ENCODE assay signal across 8 cellular contexts in genomic region chr2:38077431-38077769, GRCh38. TPM values are rescaled to one million over a fixed set of nuclear protein-coding genes. Genes with fewer than 3 reads are reported as not detected.
A peak's percentile ranks its signal among the peaks of the same experiment; 100 is the strongest.
DNase-seq lines count a peak whose midpoint lies in the region; ATAC-seq and TF ChIP-seq lines count a peak whose summit lies in the region.

No MANE protein-coding gene starts in this region.

- H3K23me2 ChIP-seq in H9 (ENCODE audit: insufficient read length, low read depth, low read length, poor library complexity, severe bottlenecking), result peaks cover 21% of the 10 kb centered on the region

- H2AK5ac ChIP-seq in H9 (ENCODE audit: insufficient read length, low read length), result no peak overlapping the region

- H3K18ac ChIP-seq in H9 (ENCODE audit: insufficient read length, low read depth, low read length), result no peak overlapping the region

- WGBS in H9 (ENCODE audit: extremely low coverage, insufficient read length, low lambda C conversion rate), result no CpG with 5 or more reads among the region's 12 CpGs
- WGBS in gastroesophageal sphincter (ENCODE audit: low coverage in 1 of 2), 2 donors, result 33 to 40% methylated on average over 2 to 11 of the region's 12 CpGs

- H2AFZ ChIP-seq in H9 (ENCODE audit: low read length), result no peak overlapping the region

- H4K8ac ChIP-seq in H9 (replicated peaks; ENCODE audit: insufficient read length, low read depth, low read length), result no peak overlapping the region

- peak overlapping the region; percentile 46 for H3K4me2 ChIP-seq in H9 (ENCODE audit: insufficient read depth, insufficient read length, low read length)

- TF ChIP-seq POLR2A in gastroesophageal sphincter (IDR thresholded peaks at IDR 0.05) (no peak), gastrocnemius medialis (IDR thresholded peaks at IDR 0.05) (no peak)

- intact Hi-C loops in gastrocnemius medialis (cut with DNase I; ENCODE audit: low total_unique reads), result loop anchor here (5.0 kb wide), 2 partner anchors 95 to 195 kb away; no protein-coding TSS in a partner anchor

- no peak overlapping the region for H3K9ac ChIP-seq in H9 (ENCODE audit: extremely low read depth, insufficient read length, low read length)

- no peak overlapping the region for H2BK15ac ChIP-seq in H9 (ENCODE audit: low read depth, low read length)

- H3K4me3 Mint-ChIP-seq in H9 (peak overlapping the region; percentile 52 to 75), WTC11 (peak overlapping the region; percentile 61)

- H3K36me3 ChIP-seq in gastroesophageal sphincter (no peaks in the 10 kb centered on the region), gastrocnemius medialis (no peaks in the 10 kb centered on the region)

- H2BK5ac ChIP-seq in H9 (ENCODE audit: insufficient read length, low read length), result no peak overlapping the region

- no peaks in the 10 kb centered on the region for H3K79me1 ChIP-seq in H9 (ENCODE audit: insufficient read depth, low read depth, low read length, poor library complexity, severe bottlenecking)

- H3K27me3 Mint-ChIP-seq in H9 (ENCODE audit: low read depth) (peaks cover 58% of the 10 kb centered on the region), WTC11 (ENCODE audit: low read depth) (peaks cover 64% of the 10 kb centered on the region)

- peaks cover 2% of the 10 kb centered on the region for H4K20me1 ChIP-seq in H9 (ENCODE audit: control insufficient read depth, insufficient read depth, insufficient read length)

- TF ChIP-seq EP300 in gastroesophageal sphincter (IDR thresholded peaks at IDR 0.05), result no peak

- no peak overlapping the region for H3K56ac ChIP-seq in H9 (ENCODE audit: insufficient read length, low read depth, low read length)

- no peak overlapping the region for H4K91ac ChIP-seq in H9 (ENCODE audit: insufficient read length, low read depth, low read length)

- TF ChIP-seq CTCF in H9 (conservative IDR thresholded peaks at IDR 0.05), result no peak
- no peak for TF ChIP-seq CTCF in WTC11 (IDR thresholded peaks at IDR 0.05)
- TF ChIP-seq CTCF in gastroesophageal sphincter (IDR thresholded peaks at IDR 0.05), result no peak
- TF ChIP-seq CTCF in gastrocnemius medialis (IDR thresholded peaks at IDR 0.05 in 4 of 5, conservative IDR thresholded peaks at IDR 0.05 in 1 of 5), result no peak

- DNase-seq in H9 (no peak), WTC11 (ENCODE audit: low spot score) (no peak), gastrocnemius medialis (no peak), NCI-H446 (lab: John Stamatoyannopoulos, UW) (no peak), retina (no peak)

- in situ Hi-C loops in gastrocnemius medialis (cut with MboI; ENCODE audit: low sequenced_read_pairs in 4 of 4), result no loop called here

- H3K4ac ChIP-seq in H9 (ENCODE audit: low read depth, low read length), result no peak overlapping the region

- H2BK12ac ChIP-seq in H9 (ENCODE audit: insufficient read length, low read depth, low read length), result no peak overlapping the region

- CTCF ChIA-PET in WTC11 (lab: Charles Lee), result interaction anchor here (0.5 to 5.4 kb wide), 21 partner anchors 9 to 445 kb away, joined by 3 to 49 read pairs (median 6); partner anchors contain the start of genes ATL2 and RMDN2

- no peaks in the 10 kb centered on the region for H3K79me2 ChIP-seq in H9 (ENCODE audit: insufficient read depth, low read length)

- peak overlapping the region; percentile 40 to 60 for H3K4me3 ChIP-seq in gastroesophageal sphincter
- H3K4me3 ChIP-seq in gastrocnemius medialis, result peak overlapping the region; percentile 59 to 72 (median 66)

- no peak overlapping the region for H2BK20ac ChIP-seq in H9 (ENCODE audit: low read depth, low read length, poor library complexity, severe bottlenecking)

- no peak overlapping the region; a peak in 1 of 7 replicates for H3K27ac Mint-ChIP-seq in H9
- no peak overlapping the region for H3K27ac Mint-ChIP-seq in WTC11

- H3K27ac ChIP-seq in H9 (ENCODE audit: insufficient read length, low read depth, low read length) (no peak overlapping the region), gastroesophageal sphincter (peak overlapping the region; percentile 18 to 90 (median 82)), gastrocnemius medialis (peak overlapping the region; percentile 64 to 75 (median 73))

- H2BK120ac ChIP-seq in H9 (ENCODE audit: low read depth, low read length, poor library complexity, severe bottlenecking), result no peak overlapping the region

- H3K14ac ChIP-seq in H9 (ENCODE audit: insufficient read depth, low read length), result no peak overlapping the region

- H3K36me3 Mint-ChIP-seq in H9 (ENCODE audit: insufficient read depth in 1 of 3, low read depth in 3 of 3) (peaks cover 0 to 6% (median 4%) of the 10 kb centered on the region in 3 experiments; a peak in 2 of 7 replicates), WTC11 (0 out of 2 replicates have a peak, but pooled peaks cover 3% of the 10 kb centered on the region)

- H4K5ac ChIP-seq in H9 (ENCODE audit: insufficient read length, low read depth, low read length), result no peak overlapping the region

- H3K4me1 Mint-ChIP-seq in H9 (peaks cover 61 to 68% of the 10 kb centered on the region in 2 experiments), WTC11 (peaks cover 76% of the 10 kb centered on the region)

- H3K9me3 ChIP-seq in H9 (ENCODE audit: control insufficient read depth, low read depth, low read length) (no peaks in the 10 kb centered on the region), gastroesophageal sphincter (no peaks in the 10 kb centered on the region), gastrocnemius medialis (no peaks in the 10 kb centered on the region)

- H3K9me3 Mint-ChIP-seq in H9 (peaks cover 0 to 5% of the 10 kb centered on the region in 2 experiments; a peak in 4 of 5 replicates), WTC11 (no peaks in the 10 kb centered on the region)

- H3K4me1 ChIP-seq in H9 (ENCODE audit: insufficient read depth, low read length), result peaks cover 15% of the 10 kb centered on the region
- H3K4me1 ChIP-seq in gastroesophageal sphincter, result peaks cover 0 to 51% (median 32%) of the 10 kb centered on the region in 3 donors
- peaks cover 0 to 18% of the 10 kb centered on the region in 2 donors for H3K4me1 ChIP-seq in gastrocnemius medialis

- ATAC-seq in WTC11 (no peak), gastroesophageal sphincter (no peak), gastrocnemius medialis (no peak), GM19395 (IDR thresholded peaks at IDR 0.05; ENCODE audit: unreplicated experiment) (no peak), GM21737 (IDR thresholded peaks at IDR 0.05; ENCODE audit: unreplicated experiment) (no peak)

- peaks cover 36% of the 10 kb centered on the region for H3K27me3 ChIP-seq in H9 (ENCODE audit: insufficient read depth, low read length)
- H3K27me3 ChIP-seq in gastroesophageal sphincter, result peaks cover 61% of the 10 kb centered on the region
- peaks cover 33 to 41% (median 37%) of the 10 kb centered on the region in 3 donors for H3K27me3 ChIP-seq in gastrocnemius medialis

- POLR2A ChIA-PET in WTC11 (lab: Charles Lee), result interaction anchor here (1.2 to 1.3 kb wide), 2 partner anchors 30 to 84 kb away, joined by 3 to 5 read pairs; no protein-coding TSS in a partner anchor

- no peak overlapping the region for H3K23ac ChIP-seq in H9 (ENCODE audit: insufficient read length, low read depth, low read length)

- H3T11ph ChIP-seq in H9 (ENCODE audit: low read length), result no peak overlapping the region

TF ChIP-seq in WTC11, 78 proteins besides CTCF, POLR2A, EP300 and RAD21:
- TF ChIP-seq CBFB (CRISPR knock-in tag; IDR thresholded peaks at IDR 0.05; ENCODE audit: low read depth) (no peak), SOX15 (CRISPR knock-in tag; IDR thresholded peaks at IDR 0.05) (no peak), IRF1 (CRISPR knock-in tag; IDR thresholded peaks at IDR 0.05) (no peak), NR2C2 (CRISPR knock-in tag; IDR thresholded peaks at IDR 0.05) (no peak), MLX (CRISPR knock-in tag; IDR thresholded peaks at IDR 0.05) (no peak), ATF2 (CRISPR knock-in tag; IDR thresholded peaks at IDR 0.05; ENCODE audit: borderline replicate concordance, low read depth) (no peak), JUN (CRISPR knock-in tag; IDR thresholded peaks at IDR 0.05) (no peak), TCF7 (CRISPR knock-in tag; IDR thresholded peaks at IDR 0.05; ENCODE audit: low read depth) (no peak), GABPB1 (CRISPR knock-in tag; IDR thresholded peaks at IDR 0.05) (no peak)
TF ChIP-seq in WTC11: peak in this region for 0.

RNA-seq across cellular contexts. Expression of gene CYP1B1, which starts 1.4 kb away (rescaled TPM):
- total RNA-seq in H9 (2021) (2.7 and 2.9 TPM in 2 replicates), WTC11 (2021) (2.9 to 4.2 TPM (median 4.1 TPM) in 3 replicates), gastroesophageal sphincter (100 to 1,000 TPM in 1 of 4 donors, 10 to 100 TPM in 3; 19.5 to 156 (median 35.6) TPM), gastrocnemius medialis (10 to 100 TPM in 2 of 4 donors, 1 to 10 TPM in 2; 2.5 to 29.1 (median 9.7) TPM)
